Comparison of ENCODE assay signal across 25 cellular contexts in the genomic region with DNA sequence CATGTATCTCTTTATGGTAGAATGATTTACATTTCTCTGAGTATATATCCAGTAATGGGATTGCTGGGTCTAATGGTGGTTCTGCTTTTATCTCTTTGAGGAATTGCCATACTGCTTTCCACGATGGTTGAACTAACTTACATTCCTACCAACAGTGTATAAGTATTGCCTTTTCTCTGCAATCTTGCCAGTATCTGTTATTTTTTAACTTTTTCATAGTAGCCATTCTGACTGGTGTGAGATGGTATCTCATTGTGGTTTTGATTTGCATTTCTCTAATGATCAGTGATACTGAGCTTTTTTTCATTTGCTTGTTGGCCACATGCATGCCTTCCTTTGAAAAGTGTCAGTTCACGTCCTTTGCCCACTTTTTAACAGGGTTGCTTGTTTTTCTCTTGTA. TPM values are rescaled to one million over a fixed set of nuclear protein-coding genes. Genes with fewer than 3 reads are reported as not detected.
"Had no signal": no experiment of that assay in that cellular context is flagged by ENCODE, and none has a peak within 500 bp of the region (broad histone marks: within the 10 kb centered on the region; RNA-seq: fewer than 3 reads in every experiment).

No MANE protein-coding gene starts in this region.

- H3K4me1 Mint-ChIP-seq: neural progenitor cell had no signal

- H3K9me3 Mint-ChIP-seq: neural progenitor cell had no signal

- FAIRE-seq: endometrium, frontal cortex, islet of Langerhans had no signal

- H3K27ac Mint-ChIP-seq: neural progenitor cell had no signal

- H3K4me2 ChIP-seq: neural progenitor cell had no signal

- H3K9me3 ChIP-seq: ovary, thoracic aorta, transverse colon had no signal

- H3K27me3 ChIP-seq: dorsolateral prefrontal cortex, heart left ventricle, neural progenitor cell, ovary, stomach, transverse colon had no signal

- H3K36me3 ChIP-seq: heart left ventricle, neural progenitor cell, ovary, stomach, thoracic aorta, transverse colon had no signal

- H3K4me3 Mint-ChIP-seq: neural progenitor cell had no signal

- H3K9ac ChIP-seq: neural progenitor cell had no signal

- H3K27ac ChIP-seq: dorsolateral prefrontal cortex, heart left ventricle, neural progenitor cell, ovary, stomach, thoracic aorta, transverse colon had no signal

- ATAC-seq: esophagus mucosa; heart left ventricle; left lobe of liver; naive thymus-derived CD4-positive, alpha-beta T cell; right cardiac atrium had no signal

- H2AFZ ChIP-seq: neural progenitor cell had no signal

- H3K27me3 Mint-ChIP-seq: naive thymus-derived CD4-positive, alpha-beta T cell had no signal

- H3K4me1 ChIP-seq: heart left ventricle, neural progenitor cell, stomach, transverse colon had no signal

- H3K36me3 Mint-ChIP-seq: neural progenitor cell had no signal

- H3K4me3 ChIP-seq: dorsolateral prefrontal cortex, heart left ventricle, neural progenitor cell, ovary, stomach, thoracic aorta, transverse colon had no signal

- DNase-seq: cortex of kidney; dorsolateral prefrontal cortex; effector CD8-positive, alpha-beta T cell; heart left ventricle; hippocampal formation; kidney glomerular epithelial cell; mammary epithelial cell; naive thymus-derived CD4-positive, alpha-beta T cell; nucleus accumbens; ovary; right cardiac atrium; small intestine; stimulated activated CD4-positive, alpha-beta T cell treated with anti-CD3 and anti-CD28 coated beads, Interleukin-12 subunit alpha, Interleukin-12 subunit beta, amount 100 ng/mL, for 4 hours; stimulated activated naive CD4-positive, alpha-beta T cell; stomach; substantia nigra; transverse colon had no signal

RNA-seq across cellular contexts. Expression of a gene that starts 55.1 kb away (rescaled TPM):
- total RNA-seq: fibroblast of lung, mammary epithelial cell had no signal
- polyA plus RNA-seq: mammary epithelial cell had no signal
